Comparison of ENCODE assay signal across 1 cellular context in genomic region chr16:56350491-56351405, GRCh38.
TF ChIP-seq lines count a peak whose summit lies in the region.

No MANE protein-coding gene starts in this region.

TF ChIP-seq in HEK293, 187 proteins besides CTCF, POLR2A, EP300 and RAD21 (continued from another document):
- TF ChIP-seq, protein P1, sequence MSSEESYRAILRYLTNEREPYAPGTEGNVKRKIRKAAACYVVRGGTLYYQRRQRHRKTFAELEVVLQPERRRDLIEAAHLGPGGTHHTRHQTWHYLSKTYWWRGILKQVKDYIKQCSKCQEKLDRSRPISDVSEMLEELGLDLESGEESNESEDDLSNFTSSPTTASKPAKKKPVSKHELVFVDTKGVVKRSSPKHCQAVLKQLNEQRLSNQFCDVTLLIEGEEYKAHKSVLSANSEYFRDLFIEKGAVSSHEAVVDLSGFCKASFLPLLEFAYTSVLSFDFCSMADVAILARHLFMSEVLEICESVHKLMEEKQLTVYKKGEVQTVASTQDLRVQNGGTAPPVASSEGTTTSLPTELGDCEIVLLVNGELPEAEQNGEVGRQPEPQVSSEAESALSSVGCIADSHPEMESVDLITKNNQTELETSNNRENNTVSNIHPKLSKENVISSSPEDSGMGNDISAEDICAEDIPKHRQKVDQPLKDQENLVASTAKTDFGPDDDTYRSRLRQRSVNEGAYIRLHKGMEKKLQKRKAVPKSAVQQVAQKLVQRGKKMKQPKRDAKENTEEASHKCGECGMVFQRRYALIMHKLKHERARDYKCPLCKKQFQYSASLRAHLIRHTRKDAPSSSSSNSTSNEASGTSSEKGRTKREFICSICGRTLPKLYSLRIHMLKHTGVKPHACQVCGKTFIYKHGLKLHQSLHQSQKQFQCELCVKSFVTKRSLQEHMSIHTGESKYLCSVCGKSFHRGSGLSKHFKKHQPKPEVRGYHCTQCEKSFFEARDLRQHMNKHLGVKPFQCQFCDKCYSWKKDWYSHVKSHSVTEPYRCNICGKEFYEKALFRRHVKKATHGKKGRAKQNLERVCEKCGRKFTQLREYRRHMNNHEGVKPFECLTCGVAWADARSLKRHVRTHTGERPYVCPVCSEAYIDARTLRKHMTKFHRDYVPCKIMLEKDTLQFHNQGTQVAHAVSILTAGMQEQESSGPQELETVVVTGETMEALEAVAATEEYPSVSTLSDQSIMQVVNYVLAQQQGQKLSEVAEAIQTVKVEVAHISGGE (tag by site-specific recombination; conservative IDR thresholded peaks at IDR 0.05; ENCODE audit: low read depth): no peak
- no peak for TF ChIP-seq ZNF175 (tag by site-specific recombination; IDR thresholded peaks at IDR 0.05)
